In genomic region chr6:8707956-8708772, GRCh38 we compare ENCODE assay signal across 9 cellular contexts.
DNase-seq lines count a peak whose midpoint lies in the region; ATAC-seq and TF ChIP-seq lines count a peak whose summit lies in the region.
"Had no signal": no experiment of that assay in that cellular context is flagged by ENCODE, and none has a peak within 500 bp of the region (broad histone marks: within the 10 kb centered on the region; RNA-seq: fewer than 3 reads in every experiment).

No MANE protein-coding gene starts in this region.

- no peak overlapping the region for H3K4me3 Mint-ChIP-seq in activated CD8-positive, alpha-beta T cell treated with anti-CD3 and anti-CD28 coated beads for 36 hours

- CTCF ChIA-PET in activated CD8-positive, alpha-beta T cell treated with anti-CD3 and anti-CD28 coated beads for 36 hours (lab: Charles Lee): interaction anchor here (0.6 kb wide), 1 partner anchor 467 kb away, joined by 3 read pairs; no protein-coding TSS in a partner anchor

- H3K27me3 ChIP-seq in left lung: no peaks in the 10 kb centered on the region

- H3K4me1 Mint-ChIP-seq in activated CD8-positive, alpha-beta T cell treated with anti-CD3 and anti-CD28 coated beads for 36 hours (ENCODE audit: low read depth): no peaks in the 10 kb centered on the region

- TF ChIP-seq CTCF in left lung (IDR thresholded peaks at IDR 0.05): peak in 1 of 2 donors; percentile 38
- no peak for TF ChIP-seq CTCF in activated CD8-positive, alpha-beta T cell treated with anti-CD3 and anti-CD28 coated beads for 36 hours (IDR thresholded peaks at IDR 0.05)

- DNase-seq in GM03348 (ENCODE audit: low spot score) (peak; percentile 7), NCI-H1436 treated with DMSO at 0.1 percent for 48 hours (lab: John Stamatoyannopoulos, UW) (peak; percentile 29), astrocyte of the hippocampus (ENCODE audit: low read depth, low spot score) (peak; percentile 47), left lung (peak in 1 of 2 donors; percentile 36), NCI-H446 (lab: John Stamatoyannopoulos, UW) (no peak)
- DNase-seq in stimulated activated CD4-positive, alpha-beta T cell treated with anti-CD3 and anti-CD28 coated beads, Interleukin-4, amount 100 ng/mL, for 24 hours: no peak
- no peak for DNase-seq in activated T-cell treated with anti-CD3 and anti-CD28 coated beads, Interleukin-2, amount 50 U/mL, for 48 hours
- DNase-seq in activated CD8-positive, alpha-beta T cell treated with anti-CD3 and anti-CD28 coated beads for 36 hours: no peak

- no peak overlapping the region for H3K27ac Mint-ChIP-seq in activated CD8-positive, alpha-beta T cell treated with anti-CD3 and anti-CD28 coated beads for 36 hours

- peak overlapping the region in 1 of 2 donors; percentile 15 for H3K4me3 ChIP-seq in left lung
- H3K4me3 ChIP-seq: K562 had no signal

- no peaks in the 10 kb centered on the region for H3K9me3 ChIP-seq in left lung

- ATAC-seq in left lung: peak; percentile 93
- no peak for ATAC-seq in activated CD8-positive, alpha-beta T cell treated with anti-CD3 and anti-CD28 coated beads for 36 hours
- ATAC-seq: K562 had no signal

- intact Hi-C loops in left lung (cut with DNase I): no loop called here
- intact Hi-C loops in activated CD8-positive, alpha-beta T cell treated with anti-CD3 and anti-CD28 coated beads for 36 hours (cut with micrococcal nuclease): no loop called here

- no peaks in the 10 kb centered on the region for H3K36me3 ChIP-seq in left lung

- no peaks in the 10 kb centered on the region for H3K9me3 Mint-ChIP-seq in activated CD8-positive, alpha-beta T cell treated with anti-CD3 and anti-CD28 coated beads for 36 hours

- no peak overlapping the region for H3K27ac ChIP-seq in left lung

- no peaks in the 10 kb centered on the region for H3K27me3 Mint-ChIP-seq in activated CD8-positive, alpha-beta T cell treated with anti-CD3 and anti-CD28 coated beads for 36 hours

- peaks cover 7 to 8% of the 10 kb centered on the region in 2 donors for H3K4me1 ChIP-seq in left lung

- no peaks in the 10 kb centered on the region for H3K36me3 Mint-ChIP-seq in activated CD8-positive, alpha-beta T cell treated with anti-CD3 and anti-CD28 coated beads for 36 hours (ENCODE audit: low read depth)

- POLR2A ChIA-PET in activated CD8-positive, alpha-beta T cell treated with anti-CD3 and anti-CD28 coated beads for 36 hours (lab: Charles Lee): interaction anchor here (0.6 kb wide), 1 partner anchor 44 kb away, joined by 3 read pairs; no protein-coding TSS in a partner anchor

Comparison
In these comparisons a context has a peak if more than half of its experiments do, and no peak if none do; other contexts are left out.
1. DNase-seq: peak in GM03348 (single experiment), NCI-H1436 treated with DMSO at 0.1 percent for 48 hours (single experiment) and astrocyte of the hippocampus (single experiment); none in stimulated activated CD4-positive, alpha-beta T cell treated with anti-CD3 and anti-CD28 coated beads, Interleukin-4, amount 100 ng/mL, for 24 hours (single experiment), NCI-H446 (0 of 2), activated T-cell treated with anti-CD3 and anti-CD28 coated beads, Interleukin-2, amount 50 U/mL, for 48 hours (0 of 2) and activated CD8-positive, alpha-beta T cell treated with anti-CD3 and anti-CD28 coated beads for 36 hours (single experiment).